In the genomic region with DNA sequence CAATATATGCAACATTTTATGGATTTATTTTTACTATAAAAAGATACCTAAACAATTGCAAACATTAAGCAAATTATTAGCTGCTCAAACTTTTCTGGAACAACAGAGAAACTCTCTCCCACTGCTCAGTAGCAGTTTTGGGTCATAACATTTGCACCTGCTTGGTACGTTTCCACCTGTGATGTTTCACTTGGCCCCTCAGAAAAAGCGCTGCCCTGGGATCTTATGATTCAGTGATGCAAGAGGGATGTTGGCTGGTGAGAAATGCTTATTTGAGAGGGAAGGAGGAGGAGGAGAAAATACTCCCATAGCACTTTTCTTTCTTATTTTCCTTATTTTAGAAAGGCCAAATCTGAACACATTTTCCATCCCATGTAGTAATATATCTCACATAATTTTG, we compare ENCODE assay signal across 8 cellular contexts. TPM values are rescaled to one million over a fixed set of nuclear protein-coding genes. Genes with fewer than 3 reads are reported as not detected.
DNase-seq lines count a peak whose midpoint lies in the region; ATAC-seq, FAIRE-seq and TF ChIP-seq lines count a peak whose summit lies in the region.

No MANE protein-coding gene starts in this region.

- H3K36me3 Mint-ChIP-seq in activated T-cell treated with anti-CD3 and anti-CD28 coated beads, Interleukin-2, amount 50 U/mL, for 24 hours (ENCODE audit: low read depth), result peaks cover 3% of the 10 kb centered on the region
- H3K36me3 Mint-ChIP-seq in astrocyte (ENCODE audit: low read depth, unreplicated experiment) (peaks cover 13% of the 10 kb centered on the region), memory B cell (no peaks in the 10 kb centered on the region)

- H3K9me3 Mint-ChIP-seq in activated T-cell treated with anti-CD3 and anti-CD28 coated beads, Interleukin-2, amount 50 U/mL, for 24 hours, result no peaks in the 10 kb centered on the region
- H3K9me3 Mint-ChIP-seq in astrocyte (ENCODE audit: unreplicated experiment) (no peaks in the 10 kb centered on the region), memory B cell (no peaks in the 10 kb centered on the region)

- no peaks in the 10 kb centered on the region for H3K27me3 Mint-ChIP-seq in activated T-cell treated with anti-CD3 and anti-CD28 coated beads, Interleukin-2, amount 50 U/mL, for 24 hours
- H3K27me3 Mint-ChIP-seq in astrocyte (ENCODE audit: low read depth, unreplicated experiment) (no peaks in the 10 kb centered on the region), memory B cell (no peaks in the 10 kb centered on the region)

- no peak for DNase-seq in activated T-cell treated with anti-CD3 and anti-CD28 coated beads, Interleukin-2, amount 50 U/mL, for 24 hours
- no peak for DNase-seq in activated T-cell treated with anti-CD3 and anti-CD28 coated beads, Interleukin-2, amount 50 U/mL, for 1 hour
- DNase-seq in astrocyte (ENCODE audit: low read depth), result no peak
- DNase-seq in memory B cell (ENCODE audit: low spot score in 2 of 2), result no peak
- DNase-seq in thyroid gland, result no peak
- no peak for DNase-seq in activated gamma-delta T cell treated with Interleukin-2 at 50 U/mL for 16 hours
- DNase-seq in SIG-M5 (lab: John Stamatoyannopoulos, UW), result no peak

- TF ChIP-seq CTCF in astrocyte (IDR thresholded peaks at IDR 0.05; ENCODE audit: insufficient read depth, low read depth, low read length) (no peak), thyroid gland (IDR thresholded peaks at IDR 0.05) (no peak)

- H3K9me3 ChIP-seq in astrocyte (ENCODE audit: insufficient read depth, low read depth, low read length) (no peaks in the 10 kb centered on the region), thyroid gland (no peaks in the 10 kb centered on the region)

- H3K27ac ChIP-seq in astrocyte (ENCODE audit: low read depth, low read length), result no peak overlapping the region
- H3K27ac ChIP-seq in thyroid gland, result peak overlapping the region; percentile 84 to 98 (median 94)

- TF ChIP-seq POLR2A in thyroid gland (IDR thresholded peaks at IDR 0.05), result no peak

- no peak for FAIRE-seq in astrocyte (lab: Jason Lieb, UNC)

- peaks cover 94% of the 10 kb centered on the region for H3K79me2 ChIP-seq in astrocyte (ENCODE audit: insufficient read depth, low read length)

- H3K4me1 Mint-ChIP-seq in activated T-cell treated with anti-CD3 and anti-CD28 coated beads, Interleukin-2, amount 50 U/mL, for 24 hours (ENCODE audit: low read depth), result peaks cover 52% of the 10 kb centered on the region
- H3K4me1 Mint-ChIP-seq in astrocyte (ENCODE audit: low read depth, unreplicated experiment) (peaks cover 18% of the 10 kb centered on the region), memory B cell (peaks cover 9% of the 10 kb centered on the region)

- H3K4me3 Mint-ChIP-seq in activated T-cell treated with anti-CD3 and anti-CD28 coated beads, Interleukin-2, amount 50 U/mL, for 24 hours, result peak overlapping the region; percentile 79
- H3K4me3 Mint-ChIP-seq in astrocyte (ENCODE audit: unreplicated experiment) (peak overlapping the region; percentile 86), memory B cell (peak overlapping the region; percentile 27)

- H3K4me1 ChIP-seq in astrocyte (ENCODE audit: insufficient read depth, low read length) (peaks cover 22% of the 10 kb centered on the region), thyroid gland (peaks cover 25 to 36% of the 10 kb centered on the region in 2 donors)

- H4K20me1 ChIP-seq in astrocyte (ENCODE audit: insufficient read depth, low read length), result peaks cover 32% of the 10 kb centered on the region

- peak overlapping the region; percentile 84 for H3K9ac ChIP-seq in astrocyte (ENCODE audit: low read length)

- H3K27me3 ChIP-seq in astrocyte (ENCODE audit: insufficient read depth, low read length), result no peaks in the 10 kb centered on the region
- H3K27me3 ChIP-seq in thyroid gland, result no peaks in the 10 kb centered on the region

- WGBS in thyroid gland, 2 donors, result 68 to 73% methylated on average over 2 of the region's 2 CpGs

- intact Hi-C loops in thyroid gland (cut with DNase I), result loop anchor here (10.0 kb wide), 1 partner anchor 146 kb away; no protein-coding TSS in a partner anchor

- no peak overlapping the region for H2AFZ ChIP-seq in astrocyte (ENCODE audit: low read depth, low read length)

- no peak for ATAC-seq in memory B cell (ENCODE audit: low read depth)
- ATAC-seq in HG03159 (IDR thresholded peaks at IDR 0.05; ENCODE audit: unreplicated experiment), result no peak

- peak overlapping the region; percentile 96 for H3K27ac Mint-ChIP-seq in activated T-cell treated with anti-CD3 and anti-CD28 coated beads, Interleukin-2, amount 50 U/mL, for 24 hours
- H3K27ac Mint-ChIP-seq in astrocyte (ENCODE audit: unreplicated experiment) (peak overlapping the region; percentile 80), memory B cell (peak overlapping the region; percentile 99)

- H3K36me3 ChIP-seq in astrocyte (ENCODE audit: insufficient read depth, low read length) (no peaks in the 10 kb centered on the region), thyroid gland (peaks cover 0 to 5% of the 10 kb centered on the region in 2 donors)

- H3K4me2 ChIP-seq in astrocyte (ENCODE audit: low read length), result peak overlapping the region; percentile 82

- H3K4me3 ChIP-seq in astrocyte (ENCODE audit: insufficient read depth, low read depth, low read length) (no peak overlapping the region), thyroid gland (replicated peaks in 1 of 3) (no peak overlapping the region)

RNA-seq across cellular contexts. Expression of gene IRS1, which starts 9.2 kb away (rescaled TPM):
- total RNA-seq in astrocyte, result 34.2 and 45.0 TPM in 2 replicates
- total RNA-seq in thyroid gland, result 100 to 1,000 TPM in 2 of 4 donors, 10 to 100 TPM in 2; 61.9 to 166 (median 98.7) TPM

RNA-seq across cellular contexts. Expression of gene RHBDD1, which starts 45.4 kb away (rescaled TPM):
- total RNA-seq in astrocyte (30.2 and 31.3 TPM in 2 replicates), thyroid gland (10 to 100 TPM; 17.2 to 36.5 (median 26.2) TPM)

Comparison
In these comparisons a context has a peak if more than half of its experiments do, and no peak if none do; other contexts are left out.
1. H3K4me3 Mint-ChIP-seq: peak in every context shown above with its lines; median percentile 86 in astrocyte; 79 in activated T-cell treated with anti-CD3 and anti-CD28 coated beads, Interleukin-2, amount 50 U/mL, for 24 hours; 27 in memory B cell.